Comparison of ENCODE assay signal across 12 cellular contexts in genomic region chr12:108567388-108567787, GRCh38. TPM values are rescaled to one million over a fixed set of nuclear protein-coding genes. Genes with fewer than 3 reads are reported as not detected.
A peak's percentile ranks its signal among the peaks of the same experiment; 100 is the strongest.
DNase-seq lines count a peak whose midpoint lies in the region; ATAC-seq and TF ChIP-seq lines count a peak whose summit lies in the region.
"Had no signal": no experiment of that assay in that cellular context is flagged by ENCODE, and none has a peak within 500 bp of the region (broad histone marks: within the 10 kb centered on the region; RNA-seq: fewer than 3 reads in every experiment).

No MANE protein-coding gene starts in this region.

- H3K4me1 ChIP-seq in lower lobe of right lung (peaks cover 55% of the 10 kb centered on the region), thymus (ENCODE audit: control insufficient read depth, insufficient read depth, low read length) (peaks cover 60% of the 10 kb centered on the region)

- TF ChIP-seq CTCF in VCaP (conservative IDR thresholded peaks at IDR 0.05), result no peak
- TF ChIP-seq CTCF in lower lobe of right lung (IDR thresholded peaks at IDR 0.05), result no peak

- peak overlapping the region; percentile 66 for H3K27ac ChIP-seq in VCaP
- H3K27ac ChIP-seq in lower lobe of right lung, result peak overlapping the region; percentile 32
- peak overlapping the region; percentile 33 for H3K27ac ChIP-seq in thymus (ENCODE audit: low read depth)

- DNase-seq in activated CD8-positive, alpha-beta memory T cell treated with anti-CD3 and anti-CD28 coated beads, Interleukin-2, amount 50 U/mL, for 48 hours, result peak; percentile 8
- DNase-seq in activated CD8-positive, alpha-beta memory T cell treated with anti-CD3 and anti-CD28 coated beads for 24 hours, result no peak
- DNase-seq in lower lobe of right lung (no peak), AML-193 (lab: John Stamatoyannopoulos, UW) (no peak), HT-29 (ENCODE audit: low spot score) (no peak)
- DNase-seq: GF-D8; NCI-H2107; PC-3; stimulated activated CD4-positive, alpha-beta T cell treated with anti-CD3 and anti-CD28 coated beads, Interleukin-2, amount 100 ng/mL, for 48 hours had no signal

- no peak overlapping the region for H3K4me3 ChIP-seq in lower lobe of right lung
- H3K4me3 ChIP-seq in thymus (ENCODE audit: low read length), result no peak overlapping the region

- 91% methylated on average over 4 of the region's 4 CpGs for WGBS in thymus

- intact Hi-C loops in lower lobe of right lung (cut with DNase I), result no loop called here

- H3K27me3 ChIP-seq in lower lobe of right lung (ENCODE audit: low read depth), result no peaks in the 10 kb centered on the region
- H3K27me3 ChIP-seq in thymus (ENCODE audit: control insufficient read depth, insufficient read depth), result no peaks in the 10 kb centered on the region

- ATAC-seq in lower lobe of right lung, result peak in 1 of 2 donors; percentile 26
- ATAC-seq in HG02981 (IDR thresholded peaks at IDR 0.05; ENCODE audit: unreplicated experiment), result no peak
- ATAC-seq: PC-3 had no signal

- peaks cover 66% of the 10 kb centered on the region for H3K36me3 ChIP-seq in lower lobe of right lung
- peaks cover 28% of the 10 kb centered on the region for H3K36me3 ChIP-seq in thymus (ENCODE audit: control insufficient read depth, insufficient read depth)

- H3K9me3 ChIP-seq in lower lobe of right lung (no peaks in the 10 kb centered on the region), thymus (ENCODE audit: control insufficient read depth) (no peaks in the 10 kb centered on the region)

RNA-seq across cellular contexts. Expression of gene ISCU, which starts 5.0 kb away (rescaled TPM):
- total RNA-seq in lower lobe of right lung, result 133 TPM
- polyA plus RNA-seq in thymus, result 248 TPM
- total RNA-seq in HT-29 (2014; rRNA removed; shearing (Covaris generic)), result 71.1 and 91.3 TPM in 2 replicates

RNA-seq across cellular contexts. Expression of gene SART3, which starts 6.4 kb away (rescaled TPM):
- total RNA-seq in lower lobe of right lung, result 42.8 TPM
- 21.0 TPM for polyA plus RNA-seq in thymus
- 91.8 and 98.9 TPM in 2 replicates for total RNA-seq in HT-29 (2014; rRNA removed; shearing (Covaris generic))

RNA-seq across cellular contexts. Expression of gene TMEM119, which starts 30.5 kb away (rescaled TPM):
- total RNA-seq in lower lobe of right lung, result 13.4 TPM
- 4.0 TPM for polyA plus RNA-seq in thymus
- total RNA-seq in HT-29 (2014; rRNA removed; shearing (Covaris generic)), result not detected in 2 replicates
- total RNA-seq: PC-3 had no signal

RNA-seq across cellular contexts. Expression of gene FICD, which starts 52.3 kb away (rescaled TPM):
- 8.3 TPM for total RNA-seq in lower lobe of right lung
- 2.1 TPM for polyA plus RNA-seq in thymus
- total RNA-seq in HT-29 (2014; rRNA removed; shearing (Covaris generic)), result 9.1 and 9.6 TPM in 2 replicates

Comparison
In these comparisons a context has a peak if more than half of its experiments do, and no peak if none do; other contexts are left out.
1. RNA of gene TMEM119, which starts 30.5 kb away (total RNA-seq): 13.4 TPM in lower lobe of right lung (single experiment); not detected in HT-29; every median in the first group is over 10 times any median in the second.
2. Peak in every context shown above with its lines, with median percentiles within 50 percentile points of each other: H3K27ac ChIP-seq.